8 cellular contexts compared by ENCODE assay signal in genomic region chr2:171921970-171922229, GRCh38. TPM values are rescaled to one million over a fixed set of nuclear protein-coding genes. Genes with fewer than 3 reads are reported as not detected.
DNase-seq lines count a peak whose midpoint lies in the region; ATAC-seq, FAIRE-seq and TF ChIP-seq lines count a peak whose summit lies in the region.

No MANE protein-coding gene starts in this region.

- intact Hi-C loops in Caco-2 (cut with micrococcal nuclease; ENCODE audit: unreplicated experiment) = loop anchor here (1.0 kb wide), 1 partner anchor 28 kb away; the partner anchor contains the start of gene SLC25A12

- ATAC-seq in effector memory CD8-positive, alpha-beta T cell (replicated peaks) = peak; percentile 11
- ATAC-seq in GM18519 (IDR thresholded peaks at IDR 0.05; ENCODE audit: low FRiP score, unreplicated experiment) = no peak

- FAIRE-seq in HTR-8/SVneo (lab: Jason Lieb, UNC) = no peak

- H3K4me3 ChIP-seq in Caco-2 (ENCODE audit: low read depth, low read length) (peak overlapping the region; percentile 30), MG63 (peak overlapping the region; percentile 68)

- H3K36me3 ChIP-seq in Caco-2 (ENCODE audit: control insufficient read depth, insufficient read depth, low read length) (no peaks in the 10 kb centered on the region), MG63 (peaks cover 29% of the 10 kb centered on the region)

- H3K4me1 Mint-ChIP-seq in Caco-2 (ENCODE audit: low read depth, unreplicated experiment) (peaks cover 9% of the 10 kb centered on the region), osteocyte (ENCODE audit: unreplicated experiment) (peaks cover 29% of the 10 kb centered on the region)
- peaks cover 15 to 26% of the 10 kb centered on the region in 2 donors for H3K4me1 Mint-ChIP-seq in effector memory CD8-positive, alpha-beta T cell (ENCODE audit: low read depth in 2 of 2)

- H3K4me3 Mint-ChIP-seq in Caco-2 (ENCODE audit: unreplicated experiment) (peak overlapping the region; percentile 98), osteocyte (ENCODE audit: unreplicated experiment) (peak overlapping the region; percentile 96)
- peak overlapping the region; percentile 92 to 96 for H3K4me3 Mint-ChIP-seq in effector memory CD8-positive, alpha-beta T cell

- CTCF ChIA-PET in Caco-2 (lab: Charles Lee) = interaction anchor here (0.5 to 1.3 kb wide), 9 partner anchors 20 to 1105 kb away, joined by 3 to 6 read pairs (median 3); partner anchors contain the start of genes DLX2, GAD1 and SLC25A12

- BruUV-seq in Caco-2 (replicated peaks; lab: Mats Ljungman, UMichigan) = no TSS peak

- TF ChIP-seq CTCF in Caco-2 (IDR thresholded peaks at IDR 0.05; ENCODE audit: insufficient read depth in 1 of 2, low read depth in 1 of 2, low read length in 1 of 2, severe bottlenecking in 1 of 2, unreplicated experiment in 1 of 2) (no peak), osteocyte (IDR thresholded peaks at IDR 0.05) (no peak)

- no peaks in the 10 kb centered on the region for H3K27me3 ChIP-seq in Caco-2 (replicated peaks; ENCODE audit: control insufficient read depth, insufficient read depth, low read length)
- no peaks in the 10 kb centered on the region for H3K27me3 ChIP-seq in MG63

- H3K9me3 Mint-ChIP-seq in Caco-2 (ENCODE audit: unreplicated experiment) (no peaks in the 10 kb centered on the region), osteocyte (ENCODE audit: unreplicated experiment) (no peaks in the 10 kb centered on the region)
- H3K9me3 Mint-ChIP-seq in effector memory CD8-positive, alpha-beta T cell = no peaks in the 10 kb centered on the region

- POLR2A ChIA-PET in Caco-2 (lab: Charles Lee) = interaction anchor here (0.7 to 1.9 kb wide), 5 partner anchors 28 to 235 kb away, joined by 3 to 11 read pairs (median 6); partner anchors contain the start of genes DLX1, DLX2, DYNC1I2 and SLC25A12

- H3K27ac Mint-ChIP-seq in Caco-2 (ENCODE audit: unreplicated experiment) (peak overlapping the region; percentile 97), osteocyte (ENCODE audit: unreplicated experiment) (peak overlapping the region; percentile 98)
- peak overlapping the region; percentile 97 for H3K27ac Mint-ChIP-seq in effector memory CD8-positive, alpha-beta T cell

- H3K36me3 Mint-ChIP-seq in Caco-2 (ENCODE audit: insufficient read depth, unreplicated experiment) (peaks cover 25% of the 10 kb centered on the region), osteocyte (ENCODE audit: unreplicated experiment) (peaks cover 8% of the 10 kb centered on the region)
- H3K36me3 Mint-ChIP-seq in effector memory CD8-positive, alpha-beta T cell (ENCODE audit: insufficient read depth) = peaks cover 24% of the 10 kb centered on the region

- H3K9me3 ChIP-seq in Caco-2 (no peaks in the 10 kb centered on the region), MG63 (no peaks in the 10 kb centered on the region)

- DNase-seq in Caco-2 = no peak
- DNase-seq in MG63 = no peak
- no peak for DNase-seq in effector memory CD8-positive, alpha-beta T cell
- DNase-seq in osteocyte (ENCODE audit: extremely low spot score, unreplicated experiment) = no peak
- no peak for DNase-seq in NAMALWA (ENCODE audit: low spot score)
- DNase-seq in HTR-8/SVneo (ENCODE audit: insufficient read length, low spot score) = no peak
- no peak for DNase-seq in LoVo (ENCODE audit: low spot score)

- peaks cover 18% of the 10 kb centered on the region for H3K4me1 ChIP-seq in Caco-2

- no peaks in the 10 kb centered on the region for H3K27me3 Mint-ChIP-seq in Caco-2 (ENCODE audit: insufficient read depth, unreplicated experiment)
- no peaks in the 10 kb centered on the region for H3K27me3 Mint-ChIP-seq in effector memory CD8-positive, alpha-beta T cell
- no peaks in the 10 kb centered on the region for H3K27me3 Mint-ChIP-seq in osteocyte (ENCODE audit: unreplicated experiment)

RNA-seq across cellular contexts. Expression of gene HAT1, which starts 0.4 kb away (rescaled TPM):
- total RNA-seq in Caco-2 (2022) (72.0 and 74.3 TPM in 2 replicates), osteocyte (44.6 and 45.7 TPM in 2 replicates)
- 51.3 and 118 TPM in 2 replicates for total RNA-seq in MG63 (2014; rRNA removed; shearing (Covaris generic); ENCODE audit: low replicate concordance)

RNA-seq across cellular contexts. Expression of gene SLC25A12, which starts 27.9 kb away (rescaled TPM):
- total RNA-seq in Caco-2 (2022) (5.0 and 5.3 TPM in 2 replicates), osteocyte (16.5 and 18.7 TPM in 2 replicates)
- total RNA-seq in MG63 (2014; rRNA removed; shearing (Covaris generic); ENCODE audit: low replicate concordance) = 19.5 and 21.7 TPM in 2 replicates
